ENCODE assay signal across 36 cellular contexts in genomic region chr12:28144532-28144931, GRCh38. TPM values are rescaled to one million over a fixed set of nuclear protein-coding genes. Genes with fewer than 3 reads are reported as not detected.
DNase-seq lines count a peak whose midpoint lies in the region; ATAC-seq, FAIRE-seq and TF ChIP-seq lines count a peak whose summit lies in the region.
"Had no signal": no experiment of that assay in that cellular context is flagged by ENCODE, and none has a peak within 500 bp of the region (broad histone marks: within the 10 kb centered on the region; RNA-seq: fewer than 3 reads in every experiment).

No MANE protein-coding gene starts in this region.

- no peak for DNase-seq in CD8-positive, alpha-beta memory T cell
- no peak for DNase-seq in GM23248
- no peak for DNase-seq in K562 (ENCODE audit: extremely low read depth in 1 of 4, low spot score in 3 of 4)
- no peak for DNase-seq in epithelial cell of prostate (ENCODE audit: low read depth, low spot score)
- no peak for DNase-seq in stimulated activated naive CD4-positive, alpha-beta T cell treated with Interleukin-2 at 50 U/mL for 16 hours (lab: John Stamatoyannopoulos, UW)
- no peak for DNase-seq in SK-N-DZ (ENCODE audit: low spot score)
- DNase-seq in NCI-H1105 (lab: John Stamatoyannopoulos, UW): no peak
- DNase-seq: 8988T; ACHN; AML-193; BE2C; C1 segment of cervical spinal cord; Caco-2; Calu3; CD4-positive, alpha-beta memory T cell; CD4-positive, alpha-beta T cell; CD4-positive, CD25-positive, alpha-beta regulatory T cell; CD8-positive, alpha-beta T cell; COR-L47; DMS 273 treated with DMSO at 0.1 percent for 48 hours; DMS153; DMS53; DMS79; DMS79 treated with DMSO at 0.1 percent for 48 hours; DND-41; EL had no signal

- H3K36me3 ChIP-seq in CD8-positive, alpha-beta memory T cell (ENCODE audit: insufficient read depth, low read length): no peaks in the 10 kb centered on the region
- H3K36me3 ChIP-seq in GM23248 (ENCODE audit: low read depth): no peaks in the 10 kb centered on the region
- no peaks in the 10 kb centered on the region for H3K36me3 ChIP-seq in K562 (ENCODE audit: control insufficient read depth, insufficient read depth, low read length)
- H3K36me3 ChIP-seq: BE2C; BLaER1; BLaER1 treated with 17β-estradiol and CSF1 and Interleukin-3, amounts not matched to agents 10 nM and 100 nM had no signal

- no peaks in the 10 kb centered on the region for H3K4me1 Mint-ChIP-seq in CD8-positive, alpha-beta memory T cell
- H3K4me1 Mint-ChIP-seq: B cell; CD14-positive monocyte; CD4-positive, alpha-beta memory T cell; CD4-positive, CD25-positive, alpha-beta regulatory T cell had no signal

- H3K4me1 ChIP-seq in CD8-positive, alpha-beta memory T cell (ENCODE audit: insufficient read depth, low read length): no peaks in the 10 kb centered on the region
- no peaks in the 10 kb centered on the region for H3K4me1 ChIP-seq in GM23248 (ENCODE audit: insufficient read depth)
- peaks cover 5 to 24% of the 10 kb centered on the region in 2 experiments; a peak in 4 of 5 replicates for H3K4me1 ChIP-seq in K562 (replicated peaks in 1 of 2; ENCODE audit: control insufficient read depth in 2 of 2, insufficient read depth in 2 of 2, low read length in 2 of 2)
- H3K4me1 ChIP-seq: BE2C; BLaER1; BLaER1 treated with 17β-estradiol and CSF1 and Interleukin-3, amounts not matched to agents 10 nM and 100 nM; Caco-2 had no signal

- H3K27me3 ChIP-seq in CD8-positive, alpha-beta memory T cell (ENCODE audit: insufficient read depth, low read length, poor library complexity, severe bottlenecking): no peaks in the 10 kb centered on the region
- no peaks in the 10 kb centered on the region for H3K27me3 ChIP-seq in GM23248 (replicated peaks; ENCODE audit: insufficient read depth)
- no peaks in the 10 kb centered on the region for H3K27me3 ChIP-seq in K562 (ENCODE audit: control insufficient read depth in 2 of 2, insufficient read depth in 2 of 2, low read length in 2 of 2)
- H3K27me3 ChIP-seq: BE2C; BLaER1; BLaER1 treated with 17β-estradiol and CSF1 and Interleukin-3, amounts not matched to agents 10 nM and 100 nM had no signal

- TF ChIP-seq POLR2A in K562 (conservative IDR thresholded peaks at IDR 0.05): no peak

- POLR2A ChIA-PET in CD8-positive, alpha-beta memory T cell (lab: Charles Lee): no interaction called here
- POLR2A ChIA-PET in K562 (lab: Yijun Ruan, JAX): interaction anchor here (0.9 kb wide), 1 partner anchor 12 kb away, joined by 4 read pairs; no protein-coding TSS in a partner anchor

- H3K36me3 Mint-ChIP-seq in CD8-positive, alpha-beta memory T cell: no peaks in the 10 kb centered on the region
- H3K36me3 Mint-ChIP-seq: CD14-positive monocyte; CD4-positive, alpha-beta memory T cell; CD4-positive, CD25-positive, alpha-beta regulatory T cell; CD8-positive, alpha-beta T cell had no signal

- no peak overlapping the region for H3K4me2 ChIP-seq in GM23248 (ENCODE audit: unreplicated experiment)
- no peak overlapping the region for H3K4me2 ChIP-seq in K562 (ENCODE audit: insufficient read depth, low read length)
- H3K4me2 ChIP-seq: A549; BLaER1; BLaER1 treated with 17β-estradiol and CSF1 and Interleukin-3, amounts not matched to agents 10 nM and 100 nM had no signal

- H3K9ac ChIP-seq in GM23248: no peak overlapping the region
- no peak overlapping the region; a peak in 1 of 4 replicates for H3K9ac ChIP-seq in K562 (ENCODE audit: insufficient read depth in 1 of 2, low read depth in 2 of 2, low read length in 2 of 2)
- H3K9ac ChIP-seq: BLaER1; BLaER1 treated with 17β-estradiol and CSF1 and Interleukin-3, amounts not matched to agents 10 nM and 100 nM had no signal

- no peak for TF ChIP-seq CTCF in K562 (IDR thresholded peaks at IDR 0.05 in 2 of 3, conservative IDR thresholded peaks at IDR 0.05 in 1 of 3; ENCODE audit: insufficient read depth in 2 of 3, low read depth in 1 of 3, low read length in 3 of 3)

- in situ Hi-C loops in GM23248 (cut with MboI): no loop called here
- in situ Hi-C loops in K562 (cut with MboI): no loop called here

- CTCF ChIA-PET in CD8-positive, alpha-beta memory T cell (lab: Charles Lee): no interaction called here
- CTCF ChIA-PET in K562 (lab: Yijun Ruan, JAX; ENCODE audit: low intra/inter-chr PET ratio): no interaction called here

- H3K27ac Mint-ChIP-seq in CD8-positive, alpha-beta memory T cell: no peak overlapping the region
- H3K27ac Mint-ChIP-seq: B cell; CD14-positive monocyte; CD4-positive, alpha-beta memory T cell; CD4-positive, alpha-beta T cell; CD4-positive, CD25-positive, alpha-beta regulatory T cell; CD8-positive, alpha-beta T cell had no signal

- BruUV-seq in K562 (replicated peaks; lab: Mats Ljungman, UMichigan): no TSS peak

- TF ChIP-seq EP300 in K562 (IDR thresholded peaks at IDR 0.05; ENCODE audit: low read length): no peak

- H3K9me3 ChIP-seq in CD8-positive, alpha-beta memory T cell (ENCODE audit: low read length): no peaks in the 10 kb centered on the region
- H3K9me3 ChIP-seq in GM23248 (ENCODE audit: low read depth) (no peaks in the 10 kb centered on the region), K562 (replicated peaks; ENCODE audit: control insufficient read depth, insufficient read depth, low read depth, low read length) (no peaks in the 10 kb centered on the region)
- H3K9me3 ChIP-seq: A549; BE2C; BLaER1; BLaER1 treated with 17β-estradiol and CSF1 and Interleukin-3, amounts not matched to agents 10 nM and 100 nM; Caco-2 had no signal

- H4K20me1 ChIP-seq in GM23248 (ENCODE audit: insufficient read depth): no peaks in the 10 kb centered on the region
- no peaks in the 10 kb centered on the region for H4K20me1 ChIP-seq in K562 (replicated peaks; ENCODE audit: control insufficient read depth, insufficient read depth, low read length)
- H4K20me1 ChIP-seq: BLaER1; BLaER1 treated with 17β-estradiol and CSF1 and Interleukin-3, amounts not matched to agents 10 nM and 100 nM had no signal

- H3F3A ChIP-seq in GM23248 (ENCODE audit: insufficient read depth): no peaks in the 10 kb centered on the region

- no peak for TF ChIP-seq RAD21 in K562 (CRISPR knock-in tag; conservative IDR thresholded peaks at IDR 0.05 in 1 of 2, IDR thresholded peaks at IDR 0.05 in 1 of 2)

- 74 to 77% methylated on average over 2 of the region's 2 CpGs for WGBS in GM23248 (ENCODE audit: low coverage in 1 of 2, low lambda C conversion rate in 2 of 2, missing lambda C conversion rate in 2 of 2), 2 experiments
- 69% methylated on average over 2 of the region's 2 CpGs for WGBS in K562 (ENCODE audit: insufficient coverage, low coverage, missing lambda C conversion rate)

- H3K79me2 ChIP-seq in GM23248 (ENCODE audit: insufficient read depth) (no peaks in the 10 kb centered on the region), K562 (ENCODE audit: control insufficient read depth, insufficient read depth, low read length) (no peaks in the 10 kb centered on the region)

- no peaks in the 10 kb centered on the region for H3K9me1 ChIP-seq in K562 (ENCODE audit: control insufficient read depth, insufficient read depth, low read length)

- peak overlapping the region; percentile 26; the same call in 1 of the 2 replicates for H2AFZ ChIP-seq in GM23248
- H2AFZ ChIP-seq in K562 (ENCODE audit: low read depth, low read length): peak overlapping the region; percentile 95

- H3K27ac ChIP-seq in CD8-positive, alpha-beta memory T cell (ENCODE audit: low read depth, low read length): peak overlapping the region; percentile 18
- H3K27ac ChIP-seq in GM23248 (no peak overlapping the region), K562 (ENCODE audit: extremely low read depth, low read depth, low read length) (no peak overlapping the region; the same call in 2 of the 3 replicates), epithelial cell of prostate (peak overlapping the region; percentile 61)
- H3K27ac ChIP-seq: 22Rv1; A549; BLaER1; BLaER1 treated with 17β-estradiol and CSF1 and Interleukin-3, amounts not matched to agents 10 nM and 100 nM; C4-2B had no signal

- H3K4me3 ChIP-seq in CD8-positive, alpha-beta memory T cell (ENCODE audit: low read length): no peak overlapping the region
- H3K4me3 ChIP-seq in GM23248 (no peak overlapping the region), K562 (no peak overlapping the region)
- H3K4me3 ChIP-seq: A549; BLaER1; BLaER1 treated with 17β-estradiol and CSF1 and Interleukin-3, amounts not matched to agents 10 nM and 100 nM had no signal

- no peak for ATAC-seq in K562
- ATAC-seq in HG02870 (IDR thresholded peaks at IDR 0.05; ENCODE audit: unreplicated experiment): no peak
- ATAC-seq: A549; CD8-positive, alpha-beta T cell had no signal

- peaks cover 0 to 2% (median 0%) of the 10 kb centered on the region in 5 donors for H3K9me3 Mint-ChIP-seq in CD8-positive, alpha-beta memory T cell
- H3K9me3 Mint-ChIP-seq: CD4-positive, alpha-beta memory T cell; CD4-positive, alpha-beta T cell; CD8-positive, alpha-beta T cell had no signal

- no peak for FAIRE-seq in K562 (lab: Jason Lieb, UNC)
- FAIRE-seq: A204.1, A549, D721Med had no signal

- H3K27me3 Mint-ChIP-seq in CD8-positive, alpha-beta memory T cell: peaks cover 1 to 8% of the 10 kb centered on the region in 2 donors
- H3K27me3 Mint-ChIP-seq: CD4-positive, CD25-positive, alpha-beta regulatory T cell had no signal

- intact Hi-C loops in K562 (cut with micrococcal nuclease): no loop called here

- H3K4me3 Mint-ChIP-seq in CD8-positive, alpha-beta memory T cell: no peak overlapping the region
- H3K4me3 Mint-ChIP-seq: B cell; CD14-positive monocyte; CD4-positive, alpha-beta memory T cell; CD4-positive, alpha-beta T cell; CD4-positive, CD25-positive, alpha-beta regulatory T cell; CD8-positive, alpha-beta T cell had no signal

- H3K9me2 ChIP-seq in GM23248 (ENCODE audit: insufficient read depth): no peaks in the 10 kb centered on the region

RNA-seq across cellular contexts. Expression of gene CCDC91, which starts 45.7 kb away (rescaled TPM):
- 10 to 100 TPM; 20.3 to 23.2 TPM for total RNA-seq in CD8-positive, alpha-beta memory T cell
- 64.1 TPM for polyA plus RNA-seq in CD8-positive, alpha-beta memory T cell
- total RNA-seq in GM23248 (2014; rRNA removed; shearing (Covaris generic)): 15.3 and 17.2 TPM in 2 replicates
- polyA plus RNA-seq in GM23248 (2016; fragmentation: Nextera tagmentation; extraction: Ambion mirVana): 31.0 and 31.5 TPM in 2 replicates
- 24.0 and 53.4 TPM in 2 replicates for total RNA-seq in K562 (2011; cell fraction: chromatin; rRNA removed; ENCODE audit: low replicate concordance)
- total RNA-seq in K562 (2011; cell fraction: nucleolus; rRNA removed): 11.8 and 13.6 TPM in 2 replicates
- total RNA-seq in K562 (2011; cell fraction: nucleoplasm; rRNA removed): 19.7 and 26.5 TPM in 2 replicates
- 21.4 and 26.3 TPM in 2 replicates for total RNA-seq in K562 (2014; rRNA removed)
- total RNA-seq in K562 (2014; rRNA removed; fragmentation: Illumina TruSeq; extraction: Trizol): 29.5 and 38.1 TPM in 2 replicates
- 23.8 and 27.4 TPM in 2 replicates for total RNA-seq in K562 (2015; rRNA removed; fragmentation: Illumina TruSeq; extraction: Trizol)
- total RNA-seq in K562 (2021): 23.9 and 24.3 TPM in 2 replicates
- 27.3 and 31.1 TPM in 2 replicates for polyA plus RNA-seq in K562 (2011; rRNA removed)
- 7.4 and 11.7 TPM in 2 replicates for polyA plus RNA-seq in K562 (2011; cell fraction: cytosol; rRNA removed)
- 10.4 and 13.7 TPM in 2 replicates for polyA plus RNA-seq in K562 (2011; cell fraction: nucleus; rRNA removed)
- 22.1 and 24.8 TPM in 2 replicates for polyA plus RNA-seq in K562 (2012)
- polyA plus RNA-seq in K562 (2014; fragmentation: Illumina TruSeq; extraction: Trizol): 24.0 and 30.1 TPM in 2 replicates
- polyA plus RNA-seq in K562 (2014; fragmentation: Nextera tagmentation; extraction: Ambion mirVana): 10 to 100 TPM; 10.1 to 11.3 TPM
- 20.9 and 23.7 TPM in 2 replicates for polyA plus RNA-seq in K562 (2014; rRNA removed)
- 51.1 and 51.5 TPM in 2 replicates for polyA minus RNA-seq in K562 (2011; rRNA and poly(A)+ RNA removed)
- 21.2 and 22.4 TPM in 2 replicates for polyA minus RNA-seq in K562 (2011; cell fraction: cytosol; rRNA and poly(A)+ RNA removed)
- polyA minus RNA-seq in K562 (2011; cell fraction: nucleus; rRNA and poly(A)+ RNA removed): 35.7 and 63.1 TPM in 2 replicates
- 22.9 and 34.4 TPM in 2 replicates for polyA plus RNA-seq in SK-N-DZ (2014; cell fraction: cytosol; rRNA removed)
- polyA plus RNA-seq in SK-N-DZ (2014; cell fraction: nucleus; rRNA removed): 12.5 and 15.6 TPM in 2 replicates

Comparison
In these comparisons a context has a peak if more than half of its experiments do, and no peak if none do; other contexts are left out.
1. H3K27ac ChIP-seq: peak in CD8-positive, alpha-beta memory T cell (single experiment) and epithelial cell of prostate (single experiment); none in GM23248 (single experiment) and K562 (single experiment).